Comparison of ENCODE assay signal across 9 cellular contexts in genomic region chr19:15379996-15380647, GRCh38. TPM values are rescaled to one million over a fixed set of nuclear protein-coding genes. Genes with fewer than 3 reads are reported as not detected.
DNase-seq lines count a peak whose midpoint lies in the region; ATAC-seq, FAIRE-seq and TF ChIP-seq lines count a peak whose summit lies in the region.
"Had no signal": no experiment of that assay in that cellular context is flagged by ENCODE, and none has a peak within 500 bp of the region (broad histone marks: within the 10 kb centered on the region; RNA-seq: fewer than 3 reads in every experiment).

No MANE protein-coding gene starts in this region.

- intact Hi-C loops in ovary (cut with DNase I), result loop anchor here in 1 of 4 donors (1.0 to 10.0 kb wide), 3 partner anchors 48 to 175 kb away; partner anchors contain the start of gene BRD4

- TF ChIP-seq EP300 in A549 (IDR thresholded peaks at IDR 0.05) (no peak), ovary (IDR thresholded peaks at IDR 0.05) (no peak)

- WGBS in A549 (ENCODE audit: missing lambda C conversion rate), result 0% methylated on average over 1 of the region's 56 CpGs
- WGBS in ovary, 3 donors, result 2 to 3% (median 2%) methylated on average over 21 to 56 of the region's 56 CpGs

- peak; percentile 55 to 59 for ATAC-seq in A549

- DNase-seq in A549 (ENCODE audit: low read depth in 1 of 2, low spot score in 1 of 2) (peak; percentile 35 to 74), HFF-Myc (ENCODE audit: extremely low read depth, low read depth) (no peak), MG63 (peak; percentile 83), WERI-Rb-1 (peak; percentile 89), globus pallidus (ENCODE audit: low spot score) (peak; percentile 29), ovary (peak in 1 of 5 donors; percentile 48), foreskin melanocyte (no peak)

- POLR2A ChIA-PET in A549 (lab: Yijun Ruan, JAX), result interaction anchor here (0.6 to 2.4 kb wide), 8 partner anchors 21 to 172 kb away, joined by 3 to 34 read pairs (median 3); partner anchors contain the start of genes AKAP8L and BRD4

- FAIRE-seq in A549 (lab: Jason Lieb, UNC), result no peak
- FAIRE-seq: TTC549 had no signal

- peak overlapping the region; percentile 91 for H3K4me2 ChIP-seq in A549

- TF ChIP-seq CTCF in A549 (IDR thresholded peaks at IDR 0.05) (no peak), HFF-Myc (IDR thresholded peaks at IDR 0.05; ENCODE audit: low read depth, low read length, missing control alignments) (no peak), WERI-Rb-1 (IDR thresholded peaks at IDR 0.05; ENCODE audit: low read depth, low read length) (no peak), ovary (IDR thresholded peaks at IDR 0.05) (no peak)

- CTCF ChIA-PET in A549 (lab: Yijun Ruan, JAX), result interaction anchor here (0.7 to 2.0 kb wide), 5 partner anchors 13 to 203 kb away, joined by 3 to 12 read pairs (median 3); partner anchors contain the start of gene AKAP8L

- peak overlapping the region; percentile 99 for H3K27ac ChIP-seq in A549
- H3K27ac ChIP-seq in WERI-Rb-1, result peak overlapping the region; percentile 81
- peak overlapping the region; percentile 63 to 66 for H3K27ac ChIP-seq in ovary

- H3K4me1 ChIP-seq in A549 (peaks cover 22% of the 10 kb centered on the region), ES-I3 (ENCODE audit: insufficient read depth, low read length) (peaks cover 12% of the 10 kb centered on the region), ovary (ENCODE audit: insufficient read depth) (peaks cover 14% of the 10 kb centered on the region)

- H3K4me3 ChIP-seq in A549, result peak overlapping the region; percentile 69
- peak overlapping the region; percentile 92 for H3K4me3 ChIP-seq in HFF-Myc (replicated peaks; ENCODE audit: low read depth, low read length)
- H3K4me3 ChIP-seq in MG63, result peak overlapping the region; percentile 99
- H3K4me3 ChIP-seq in WERI-Rb-1 (ENCODE audit: low read depth, low read length), result peak overlapping the region; percentile 40
- peak overlapping the region; percentile 97 for H3K4me3 ChIP-seq in ovary

- H3K36me3 ChIP-seq in ES-I3 (ENCODE audit: insufficient read depth, low read length), result no peaks in the 10 kb centered on the region; the same call in 1 of the 2 replicates
- peaks cover 45% of the 10 kb centered on the region for H3K36me3 ChIP-seq in MG63
- peaks cover 23% of the 10 kb centered on the region for H3K36me3 ChIP-seq in WERI-Rb-1
- no peaks in the 10 kb centered on the region for H3K36me3 ChIP-seq in ovary

- H3K9me3 ChIP-seq in A549, result no peaks in the 10 kb centered on the region
- H3K9me3 ChIP-seq in ES-I3 (ENCODE audit: control insufficient read depth, insufficient read depth, low read length), result no peaks in the 10 kb centered on the region
- H3K9me3 ChIP-seq in MG63, result no peaks in the 10 kb centered on the region
- no peaks in the 10 kb centered on the region for H3K9me3 ChIP-seq in WERI-Rb-1 (ENCODE audit: severe bottlenecking)
- no peaks in the 10 kb centered on the region for H3K9me3 ChIP-seq in ovary

- H3K9ac ChIP-seq in ES-I3 (ENCODE audit: low read depth, low read length), result peak overlapping the region; percentile 76

- H3K27me3 ChIP-seq in MG63 (no peaks in the 10 kb centered on the region), WERI-Rb-1 (ENCODE audit: insufficient read depth, low read depth, severe bottlenecking) (no peaks in the 10 kb centered on the region), ovary (no peaks in the 10 kb centered on the region)

- no peak for TF ChIP-seq RAD21 in A549 (conservative IDR thresholded peaks at IDR 0.05 in 1 of 2, IDR thresholded peaks at IDR 0.05 in 1 of 2)

- TF ChIP-seq POLR2A in A549 (IDR thresholded peaks at IDR 0.05; ENCODE audit: low read length) (peak; percentile 42), ovary (IDR thresholded peaks at IDR 0.05) (no peak)

TF ChIP-seq in A549, 52 proteins besides CTCF, POLR2A, EP300 and RAD21:
- TF ChIP-seq RFX5 (IDR thresholded peaks at IDR 0.05) (no peak), JUN (IDR thresholded peaks at IDR 0.05) (peak; percentile 31 to 81; a peak in 2 of 5 replicates), PHF8 (IDR thresholded peaks at IDR 0.05; ENCODE audit: borderline replicate concordance, low read depth) (peak; percentile 11; the same call in 1 of the 2 replicates), ZFP36 (IDR thresholded peaks at IDR 0.05; ENCODE audit: borderline replicate concordance, partially characterized antibody) (no peak), POLR2AphosphoS2 (conservative IDR thresholded peaks at IDR 0.05; ENCODE audit: low read length) (0 out of 2 replicates have a peak, but pooled peaks have one; percentile 1)
- TF ChIP-seq, protein P1, sequence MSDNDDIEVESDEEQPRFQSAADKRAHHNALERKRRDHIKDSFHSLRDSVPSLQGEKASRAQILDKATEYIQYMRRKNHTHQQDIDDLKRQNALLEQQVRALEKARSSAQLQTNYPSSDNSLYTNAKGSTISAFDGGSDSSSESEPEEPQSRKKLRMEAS (IDR thresholded peaks at IDR 0.05), result peak; percentile 16
- TF ChIP-seq, protein P2, sequence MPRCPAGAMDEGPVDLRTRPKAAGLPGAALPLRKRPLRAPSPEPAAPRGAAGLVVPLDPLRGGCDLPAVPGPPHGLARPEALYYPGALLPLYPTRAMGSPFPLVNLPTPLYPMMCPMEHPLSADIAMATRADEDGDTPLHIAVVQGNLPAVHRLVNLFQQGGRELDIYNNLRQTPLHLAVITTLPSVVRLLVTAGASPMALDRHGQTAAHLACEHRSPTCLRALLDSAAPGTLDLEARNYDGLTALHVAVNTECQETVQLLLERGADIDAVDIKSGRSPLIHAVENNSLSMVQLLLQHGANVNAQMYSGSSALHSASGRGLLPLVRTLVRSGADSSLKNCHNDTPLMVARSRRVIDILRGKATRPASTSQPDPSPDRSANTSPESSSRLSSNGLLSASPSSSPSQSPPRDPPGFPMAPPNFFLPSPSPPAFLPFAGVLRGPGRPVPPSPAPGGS (IDR thresholded peaks at IDR 0.05), result 0 out of 3 replicates have a peak, but pooled peaks have one; percentile 44

RNA-seq across cellular contexts. Expression of gene AKAP8, which starts 0.5 kb away (rescaled TPM):
- polyA plus RNA-seq in A549 (2011; rRNA removed) (13.5 and 16.2 TPM in 2 replicates), A549 (2017; fragmentation: RNase III; extraction: RNeasy Plus Mini Kit Qiagen cat#74134 plus additional on column Dnase treatment) (16.2 to 17.7 TPM (median 17.3 TPM) in 3 replicates), ovary (10 to 100 TPM; 13.6 to 21.6 TPM)
- 13.7 and 15.6 TPM in 2 replicates for polyA plus RNA-seq in A549 (2012; cell fraction: cytosol; rRNA removed)
- 30.6 and 37.9 TPM in 2 replicates for polyA plus RNA-seq in A549 (2012; cell fraction: nucleus; rRNA removed)
- 7.4 and 9.3 TPM in 2 replicates for polyA minus RNA-seq in A549 (2011; rRNA and poly(A)+ RNA removed)
- total RNA-seq in MG63 (2014; rRNA removed; shearing (Covaris generic); ENCODE audit: low replicate concordance), result 29.6 and 30.2 TPM in 2 replicates
- total RNA-seq in ovary, result 10 to 100 TPM; 19.1 to 53.3 (median 46.4) TPM

RNA-seq across cellular contexts. Expression of gene AKAP8L, which starts 38.7 kb away (rescaled TPM):
- polyA plus RNA-seq in A549 (2011; rRNA removed), result 28.4 and 40.3 TPM in 2 replicates
- polyA plus RNA-seq in A549 (2012; cell fraction: cytosol; rRNA removed), result 20.4 and 21.1 TPM in 2 replicates
- polyA plus RNA-seq in A549 (2012; cell fraction: nucleus; rRNA removed), result 101 and 109 TPM in 2 replicates
- 37.6 to 43.3 TPM (median 42.9 TPM) in 3 replicates for polyA plus RNA-seq in A549 (2017; fragmentation: RNase III; extraction: RNeasy Plus Mini Kit Qiagen cat#74134 plus additional on column Dnase treatment)
- polyA minus RNA-seq in A549 (2011; rRNA and poly(A)+ RNA removed), result 51.0 and 58.4 TPM in 2 replicates
- total RNA-seq in MG63 (2014; rRNA removed; shearing (Covaris generic); ENCODE audit: low replicate concordance), result 83.8 and 108 TPM in 2 replicates
- total RNA-seq in ovary, result 100 to 1,000 TPM in 3 of 7 donors, 10 to 100 TPM in 4; 85.9 to 121 (median 93.2) TPM
- polyA plus RNA-seq in ovary, result 10 to 100 TPM; 70.3 to 78.5 TPM

RNA-seq across cellular contexts. Expression of gene BRD4, which starts 47.8 kb away (rescaled TPM):
- polyA plus RNA-seq in A549 (2011; rRNA removed) (8.3 and 11.8 TPM in 2 replicates), A549 (2017; fragmentation: RNase III; extraction: RNeasy Plus Mini Kit Qiagen cat#74134 plus additional on column Dnase treatment) (22.5 to 23.3 TPM (median 23.1 TPM) in 3 replicates), ovary (10 to 100 TPM; 30.1 to 31.0 TPM)
- 8.9 and 12.2 TPM in 2 replicates for polyA plus RNA-seq in A549 (2012; cell fraction: cytosol; rRNA removed)
- polyA plus RNA-seq in A549 (2012; cell fraction: nucleus; rRNA removed), result 21.4 and 21.7 TPM in 2 replicates
- polyA minus RNA-seq in A549 (2011; rRNA and poly(A)+ RNA removed), result 30.4 and 34.7 TPM in 2 replicates
- 9.3 and 16.0 TPM in 2 replicates for total RNA-seq in MG63 (2014; rRNA removed; shearing (Covaris generic); ENCODE audit: low replicate concordance)
- total RNA-seq in ovary, result 100 to 1,000 TPM in 4 of 7 donors, 10 to 100 TPM in 3; 19.6 to 127 (median 100) TPM

Comparison
In these comparisons a context has a peak if more than half of its experiments do, and no peak if none do; other contexts are left out.
1. DNase-seq: peak in A549 (2 of 2), MG63 (single experiment), WERI-Rb-1 (single experiment) and globus pallidus (single experiment); none in HFF-Myc (single experiment) and foreskin melanocyte (single experiment).
2. H3K4me3 ChIP-seq: peak in every context shown above with its lines; median percentile 99 in MG63; 97 in ovary; 92 in HFF-Myc; 69 in A549; 40 in WERI-Rb-1.
3. Peak in every context shown above with its lines, with median percentiles within 50 percentile points of each other: H3K27ac ChIP-seq.